Comparison of ENCODE assay signal across 8 cellular contexts in genomic region chr2:88055049-88055435, GRCh38. TPM values are rescaled to one million over a fixed set of nuclear protein-coding genes. Genes with fewer than 3 reads are reported as not detected.
DNase-seq lines count a peak whose midpoint lies in the region; ATAC-seq, FAIRE-seq and TF ChIP-seq lines count a peak whose summit lies in the region.

No MANE protein-coding gene starts in this region.

- peak overlapping the region; percentile 93 to 99 (median 98) for H3K27ac ChIP-seq in Peyer's patch
- peak overlapping the region; percentile 84 for H3K27ac ChIP-seq in H1 (ENCODE audit: low read depth, low read length)
- H3K27ac ChIP-seq in muscle layer of duodenum (ENCODE audit: low read length), result peak overlapping the region; percentile 96

- no peak overlapping the region for H4K5ac ChIP-seq in H1 (ENCODE audit: insufficient read length, low read depth, low read length)

- H3K27me3 ChIP-seq in Peyer's patch, result no peaks in the 10 kb centered on the region
- no peaks in the 10 kb centered on the region for H3K27me3 ChIP-seq in H1 (replicated peaks in 1 of 4; ENCODE audit: control insufficient read depth in 3 of 4, extremely low read depth in 1 of 4, insufficient read depth in 3 of 4, low read length in 3 of 4)
- H3K27me3 ChIP-seq in muscle layer of duodenum (ENCODE audit: low read depth, low read length), result no peaks in the 10 kb centered on the region

- no peak for ATAC-seq in HG03097 (IDR thresholded peaks at IDR 0.05; ENCODE audit: low FRiP score, unreplicated experiment)

- 0 out of 2 replicates have a peak overlapping the region, but pooled peaks have one; percentile 25 for H2BK5ac ChIP-seq in H1 (ENCODE audit: low read depth, low read length)

- H2BK12ac ChIP-seq in H1 (ENCODE audit: low read depth, low read length), result no peak overlapping the region

- TF ChIP-seq POLR2A in Peyer's patch (IDR thresholded peaks at IDR 0.05) (no peak), H1 (IDR thresholded peaks at IDR 0.05; ENCODE audit: control extremely low read depth in 1 of 2, low read depth in 2 of 2, low read length in 2 of 2) (no peak)

- no peak overlapping the region for H2AK5ac ChIP-seq in H1 (ENCODE audit: low read depth, low read length)

- peak overlapping the region; percentile 71 to 92 (median 86) for H3K9ac ChIP-seq in H1 (replicated peaks in 1 of 4; ENCODE audit: extremely low read depth in 1 of 4, low read depth in 3 of 4, low read length in 3 of 4)

- TF ChIP-seq CTCF in Peyer's patch (IDR thresholded peaks at IDR 0.05) (no peak), H1 (IDR thresholded peaks at IDR 0.05; ENCODE audit: control extremely low read depth in 1 of 3, insufficient read depth in 1 of 3, low read depth in 1 of 3, low read length in 3 of 3) (no peak)

- TF ChIP-seq RAD21 in H1 (IDR thresholded peaks at IDR 0.05 in 1 of 2, conservative IDR thresholded peaks at IDR 0.05 in 1 of 2; ENCODE audit: low read depth in 2 of 2, low read length in 2 of 2), result no peak

- CTCF ChIA-PET in H1 (lab: Charles Lee; ENCODE audit: partially characterized antibody), result interaction anchor here (1.0 to 1.6 kb wide), 5 partner anchors 11 to 137 kb away, joined by 3 to 4 read pairs (median 3); no protein-coding TSS in a partner anchor

- peaks cover 4 to 24% of the 10 kb centered on the region in 2 experiments; a peak in 3 of 4 replicates for H3K79me2 ChIP-seq in H1 (ENCODE audit: control insufficient read depth in 1 of 2, insufficient read depth in 2 of 2, low read length in 2 of 2)

- no peaks in the 10 kb centered on the region for H3K36me3 ChIP-seq in Peyer's patch
- H3K36me3 ChIP-seq in H1 (ENCODE audit: control insufficient read depth in 2 of 4, insufficient read depth in 4 of 4, low read length in 3 of 4), result peaks cover 0 to 12% (median 0%) of the 10 kb centered on the region in 4 experiments; a peak in 1 of 8 replicates
- no peaks in the 10 kb centered on the region for H3K36me3 ChIP-seq in muscle layer of duodenum (ENCODE audit: control insufficient read depth in 1 of 2, insufficient read depth in 2 of 2, low read length in 2 of 2)

- peak overlapping the region; percentile 97; the same call in 1 of the 2 replicates for H4K8ac ChIP-seq in H1 (ENCODE audit: extremely low read depth, insufficient read depth, low read length)

- peak; percentile 41 for DNase-seq in NCI-H748 (lab: John Stamatoyannopoulos, UW; ENCODE audit: unreplicated experiment)
- DNase-seq in NCI-H748 treated with DMSO at 0.1 percent for 48 hours (lab: John Stamatoyannopoulos, UW), result no peak
- no peak for DNase-seq in Peyer's patch
- DNase-seq in H1 (ENCODE audit: low read depth in 1 of 2, low spot score in 2 of 2), result no peak
- DNase-seq in activated CD8-positive, alpha-beta memory T cell treated with anti-CD3 and anti-CD28 coated beads, Interleukin-2, amount 50 U/mL, for 48 hours, result no peak
- no peak for DNase-seq in NCI-H1417 treated with DMSO at 0.1 percent for 48 hours (lab: John Stamatoyannopoulos, UW)

- H3K23me2 ChIP-seq in H1 (ENCODE audit: low read depth, low read length), result no peaks in the 10 kb centered on the region; the same call in 1 of the 2 replicates

- H3K9me3 ChIP-seq in Peyer's patch, result no peaks in the 10 kb centered on the region
- no peaks in the 10 kb centered on the region for H3K9me3 ChIP-seq in H1 (ENCODE audit: insufficient read depth in 2 of 2, low read depth in 1 of 2, low read length in 1 of 2)
- H3K9me3 ChIP-seq in muscle layer of duodenum (ENCODE audit: control insufficient read depth in 1 of 2, low read length in 2 of 2), result no peaks in the 10 kb centered on the region

- H3K4ac ChIP-seq in H1 (replicated peaks; ENCODE audit: insufficient read length, low read depth, low read length), result no peak overlapping the region

- no peak overlapping the region for H2BK15ac ChIP-seq in H1 (ENCODE audit: low read length)

- peak overlapping the region; percentile 82 for H3K18ac ChIP-seq in H1 (ENCODE audit: extremely low read depth, low read length)

- WGBS in H1 (ENCODE audit: extremely low coverage in 1 of 2, insufficient coverage in 1 of 2, insufficient read length in 1 of 2, insufficient replicate concordance in 2 of 2, low coverage in 1 of 2, low lambda C conversion rate in 2 of 2, missing lambda C conversion rate in 1 of 2), 2 experiments, result 2% methylated on average over 14 of the region's 17 CpGs; no CpG with 5 or more reads in 1 of the 2 experiments

- peak overlapping the region; percentile 17 for H4K91ac ChIP-seq in H1 (replicated peaks; ENCODE audit: insufficient read length, low read length)

- no peak overlapping the region for H3K23ac ChIP-seq in H1 (ENCODE audit: insufficient read length)

- H3K79me1 ChIP-seq in H1 (ENCODE audit: low read depth, low read length), result 0 out of 2 replicates have a peak, but pooled peaks cover 3% of the 10 kb centered on the region

- H3K14ac ChIP-seq in H1 (ENCODE audit: insufficient read length), result no peak overlapping the region

- H3K4me1 ChIP-seq in Peyer's patch (peaks cover 0 to 32% (median 6%) of the 10 kb centered on the region in 4 donors), H1 (replicated peaks in 1 of 4; ENCODE audit: control insufficient read depth in 3 of 4, insufficient read depth in 4 of 4, low read length in 3 of 4) (peaks cover 0 to 8% (median 4%) of the 10 kb centered on the region in 4 experiments; a peak in 5 of 7 replicates), muscle layer of duodenum (ENCODE audit: control insufficient read depth in 1 of 2, insufficient read depth in 2 of 2, low read length in 2 of 2) (peaks cover 11 to 27% of the 10 kb centered on the region in 2 donors)

- FAIRE-seq in H1 (lab: Jason Lieb, UNC), result no peak

- TF ChIP-seq EP300 in H1 (IDR thresholded peaks at IDR 0.05; ENCODE audit: borderline replicate concordance in 1 of 2, low read depth in 2 of 2, low read length in 2 of 2), result no peak

- peak overlapping the region; percentile 8 for H3K56ac ChIP-seq in H1 (replicated peaks; ENCODE audit: insufficient read length, low read depth, low read length)

- POLR2A ChIA-PET in H1 (lab: Charles Lee; ENCODE audit: partially characterized antibody), result interaction anchor here (0.7 to 2.4 kb wide), 10 partner anchors 14 to 121 kb away, joined by 3 to 26 read pairs (median 4); partner anchors contain the start of gene RNU2-63P

- H2BK120ac ChIP-seq in H1 (replicated peaks; ENCODE audit: low read depth, low read length), result no peak overlapping the region

- peaks cover 0 to 6% of the 10 kb centered on the region in 2 experiments for H4K20me1 ChIP-seq in H1 (replicated peaks in 1 of 2; ENCODE audit: control insufficient read depth in 1 of 2, insufficient read depth in 2 of 2, low read length in 2 of 2)

- peak overlapping the region; percentile 62; the same call in 1 of the 2 replicates for H2AFZ ChIP-seq in H1 (ENCODE audit: low read length)

- H3K4me3 ChIP-seq in Peyer's patch (peak overlapping the region; percentile 68 to 86 (median 75)), H1 (ENCODE audit: extremely low read depth in 1 of 4, insufficient read depth in 2 of 4, low read depth in 3 of 4, low read length in 4 of 4) (peak overlapping the region; percentile 88 to 99 (median 93)), muscle layer of duodenum (ENCODE audit: low read depth in 1 of 2, low read length in 2 of 2) (peak overlapping the region; percentile 79 to 97)

- H3K4me2 ChIP-seq in H1 (ENCODE audit: insufficient read depth in 1 of 2, low read depth in 2 of 2, low read length in 2 of 2), result peak overlapping the region; percentile 72 to 84

- no peak overlapping the region for H2BK20ac ChIP-seq in H1 (ENCODE audit: low read length)

TF ChIP-seq in H1, 55 proteins besides CTCF, POLR2A, EP300 and RAD21 (continues in another document):
- TF ChIP-seq RXRA (IDR thresholded peaks at IDR 0.05; ENCODE audit: insufficient read depth, low read depth, low read length) (no peak), TAF1 (IDR thresholded peaks at IDR 0.05; ENCODE audit: low read depth, low read length) (no peak), SP2 (IDR thresholded peaks at IDR 0.05; ENCODE audit: low read length) (no peak), JUND (IDR thresholded peaks at IDR 0.05; ENCODE audit: low read length) (no peak), KDM1A (IDR thresholded peaks at IDR 0.05; ENCODE audit: borderline replicate concordance, low read length) (no peak; the same call in 1 of the 2 replicates)

RNA-seq across cellular contexts. Expression of gene KRCC1, which starts 0.5 kb away (rescaled TPM):
- 10 to 100 TPM; 18.0 to 40.4 (median 27.3) TPM for total RNA-seq in Peyer's patch
- total RNA-seq in H1 (2021; fragmentation: NEBNext Ultra II Directional; extraction: Animal tissue kit (Norgen Biotek cat#: 25700)), result 7.7 and 8.5 TPM in 2 replicates
- polyA plus RNA-seq in H1 (2011; rRNA removed), result 2.1 and 5.1 TPM in 2 replicates
- polyA plus RNA-seq in H1 (2011; cell fraction: cytosol; rRNA removed), result 7.4 TPM
- polyA plus RNA-seq in H1 (2011; cell fraction: nucleus; rRNA removed), result 2.0 TPM
- polyA plus RNA-seq in H1 (2012, experiment 1 of 2), result 4.8 to 8.9 TPM (median 5.4 TPM) in 4 replicates
- polyA plus RNA-seq in H1 (2012, experiment 2 of 2), result 1.7 TPM
- 10.3 TPM for polyA plus RNA-seq in H1 (2013, experiment 1 of 2)
- polyA plus RNA-seq in H1 (2013, experiment 2 of 2), result 10.8 TPM
- 2.2 and 2.9 TPM in 2 replicates for polyA minus RNA-seq in H1 (2011; rRNA and poly(A)+ RNA removed)
- 2.7 TPM for polyA minus RNA-seq in H1 (2011; cell fraction: cytosol; rRNA and poly(A)+ RNA removed)
- polyA minus RNA-seq in H1 (2011; cell fraction: nucleus; rRNA and poly(A)+ RNA removed), result 4.7 TPM

RNA-seq across cellular contexts. Expression of gene SMYD1, which starts 12.6 kb away (rescaled TPM):
- 1 to 10 TPM in 1 of 4 donors, under 1 TPM in 1, not detected in 2; 0.67 to 2.7 TPM for total RNA-seq in Peyer's patch
- total RNA-seq in H1 (2021; fragmentation: NEBNext Ultra II Directional; extraction: Animal tissue kit (Norgen Biotek cat#: 25700)), result not detected in 2 replicates
- 0.05 and 0.06 TPM in 2 replicates for polyA plus RNA-seq in H1 (2011; rRNA removed)
- 0.01 TPM for polyA plus RNA-seq in H1 (2011; cell fraction: cytosol; rRNA removed)
- polyA plus RNA-seq in H1 (2011; cell fraction: nucleus; rRNA removed), result not detected
- polyA plus RNA-seq in H1 (2012, experiment 1 of 2), result 0.09 TPM in 1 of 4 replicates, not detected in the others
- polyA plus RNA-seq in H1 (2012, experiment 2 of 2), result not detected
- 0.12 TPM for polyA plus RNA-seq in H1 (2013, experiment 1 of 2)
- not detected for polyA plus RNA-seq in H1 (2013, experiment 2 of 2)
- 0.10 TPM in 1 of 2 replicates, not detected in the other for polyA minus RNA-seq in H1 (2011; rRNA and poly(A)+ RNA removed)
- not detected for polyA minus RNA-seq in H1 (2011; cell fraction: cytosol; rRNA and poly(A)+ RNA removed)
- polyA minus RNA-seq in H1 (2011; cell fraction: nucleus; rRNA and poly(A)+ RNA removed), result not detected

RNA-seq across cellular contexts. Expression of gene RNU2-63P, which starts 38.7 kb away (rescaled TPM):
- total RNA-seq in Peyer's patch, result 1,000 to 10,000 TPM in 1 of 4 donors, not detected in 3; 1,585 TPM
- total RNA-seq in H1 (2021; fragmentation: NEBNext Ultra II Directional; extraction: Animal tissue kit (Norgen Biotek cat#: 25700)), result 6.6 and 8.3 TPM in 2 replicates
- not detected in 2 replicates for polyA plus RNA-seq in H1 (2011; rRNA removed)
- not detected for polyA plus RNA-seq in H1 (2011; cell fraction: cytosol; rRNA removed)
- not detected for polyA plus RNA-seq in H1 (2011; cell fraction: nucleus; rRNA removed)
- not detected in 4 replicates for polyA plus RNA-seq in H1 (2012, experiment 1 of 2)
- polyA plus RNA-seq in H1 (2012, experiment 2 of 2), result not detected
- not detected for polyA plus RNA-seq in H1 (2013, experiment 1 of 2)
- polyA plus RNA-seq in H1 (2013, experiment 2 of 2), result not detected
- 158 TPM in 1 of 2 replicates, not detected in the other for polyA minus RNA-seq in H1 (2011; rRNA and poly(A)+ RNA removed)
- 36.5 TPM for polyA minus RNA-seq in H1 (2011; cell fraction: cytosol; rRNA and poly(A)+ RNA removed)
- polyA minus RNA-seq in H1 (2011; cell fraction: nucleus; rRNA and poly(A)+ RNA removed), result not detected
